In the genomic region with DNA sequence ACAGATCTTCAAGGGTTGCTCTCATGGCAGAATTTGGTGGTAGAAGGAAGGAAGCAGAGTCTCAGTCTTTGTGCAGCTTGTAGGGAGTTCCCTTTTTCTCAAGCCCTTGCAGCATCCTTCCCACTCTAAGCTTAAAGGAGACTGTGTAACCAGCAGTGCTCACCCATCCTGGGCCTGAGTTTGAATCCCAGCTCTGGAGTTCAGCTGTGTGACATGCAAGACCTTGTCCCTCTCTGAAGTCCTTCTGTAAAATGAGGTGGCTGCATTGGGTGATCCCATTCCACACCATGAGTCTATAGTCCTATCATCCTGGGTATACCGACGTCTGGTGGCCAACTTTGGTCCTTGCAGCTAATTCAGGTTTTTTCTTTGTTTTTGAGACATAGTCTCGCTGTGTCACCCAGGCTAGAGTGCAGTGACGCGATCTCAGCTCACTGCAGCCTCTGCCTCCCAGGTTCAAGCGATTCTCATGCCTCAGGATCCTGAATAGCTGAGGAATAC, we compare ENCODE assay signal across 1 cellular context.
TF ChIP-seq lines count a peak whose summit lies in the region.

No MANE protein-coding gene starts in this region.

TF ChIP-seq in HepG2, 621 proteins besides CTCF, POLR2A, EP300 and RAD21 (continued from another document):
- TF ChIP-seq, protein P1, sequence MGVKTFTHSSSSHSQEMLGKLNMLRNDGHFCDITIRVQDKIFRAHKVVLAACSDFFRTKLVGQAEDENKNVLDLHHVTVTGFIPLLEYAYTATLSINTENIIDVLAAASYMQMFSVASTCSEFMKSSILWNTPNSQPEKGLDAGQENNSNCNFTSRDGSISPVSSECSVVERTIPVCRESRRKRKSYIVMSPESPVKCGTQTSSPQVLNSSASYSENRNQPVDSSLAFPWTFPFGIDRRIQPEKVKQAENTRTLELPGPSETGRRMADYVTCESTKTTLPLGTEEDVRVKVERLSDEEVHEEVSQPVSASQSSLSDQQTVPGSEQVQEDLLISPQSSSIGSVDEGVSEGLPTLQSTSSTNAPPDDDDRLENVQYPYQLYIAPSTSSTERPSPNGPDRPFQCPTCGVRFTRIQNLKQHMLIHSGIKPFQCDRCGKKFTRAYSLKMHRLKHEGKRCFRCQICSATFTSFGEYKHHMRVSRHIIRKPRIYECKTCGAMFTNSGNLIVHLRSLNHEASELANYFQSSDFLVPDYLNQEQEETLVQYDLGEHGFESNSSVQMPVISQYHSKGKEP (CRISPR knock-in tag; IDR thresholded peaks at IDR 0.05) = no peak
- peak; percentile 22; the same call in 1 of the 2 replicates for TF ChIP-seq FOSL2 (CRISPR knock-in tag; IDR thresholded peaks at IDR 0.05)
- no peak for TF ChIP-seq ZFYVE20 (CRISPR knock-in tag; IDR thresholded peaks at IDR 0.05; ENCODE audit: borderline replicate concordance, low read depth)
- TF ChIP-seq ZFP41 (CRISPR knock-in tag; IDR thresholded peaks at IDR 0.05; ENCODE audit: borderline replicate concordance) = no peak
- TF ChIP-seq ZNF33B (CRISPR knock-in tag; IDR thresholded peaks at IDR 0.05) = no peak
- peak; percentile 93 for TF ChIP-seq STAG1 (CRISPR knock-in tag; IDR thresholded peaks at IDR 0.05)
- TF ChIP-seq SMC3 (IDR thresholded peaks at IDR 0.05; ENCODE audit: low read length) = peak; percentile 95
- TF ChIP-seq, protein P2, sequence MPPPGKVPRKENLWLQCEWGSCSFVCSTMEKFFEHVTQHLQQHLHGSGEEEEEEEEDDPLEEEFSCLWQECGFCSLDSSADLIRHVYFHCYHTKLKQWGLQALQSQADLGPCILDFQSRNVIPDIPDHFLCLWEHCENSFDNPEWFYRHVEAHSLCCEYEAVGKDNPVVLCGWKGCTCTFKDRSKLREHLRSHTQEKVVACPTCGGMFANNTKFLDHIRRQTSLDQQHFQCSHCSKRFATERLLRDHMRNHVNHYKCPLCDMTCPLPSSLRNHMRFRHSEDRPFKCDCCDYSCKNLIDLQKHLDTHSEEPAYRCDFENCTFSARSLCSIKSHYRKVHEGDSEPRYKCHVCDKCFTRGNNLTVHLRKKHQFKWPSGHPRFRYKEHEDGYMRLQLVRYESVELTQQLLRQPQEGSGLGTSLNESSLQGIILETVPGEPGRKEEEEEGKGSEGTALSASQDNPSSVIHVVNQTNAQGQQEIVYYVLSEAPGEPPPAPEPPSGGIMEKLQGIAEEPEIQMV (CRISPR knock-in tag; IDR thresholded peaks at IDR 0.05; ENCODE audit: low read depth) = no peak
- 0 out of 2 replicates have a peak, but pooled peaks have one; percentile 24 for TF ChIP-seq ZNF572 (CRISPR knock-in tag; IDR thresholded peaks at IDR 0.05)
- TF ChIP-seq, protein P3, sequence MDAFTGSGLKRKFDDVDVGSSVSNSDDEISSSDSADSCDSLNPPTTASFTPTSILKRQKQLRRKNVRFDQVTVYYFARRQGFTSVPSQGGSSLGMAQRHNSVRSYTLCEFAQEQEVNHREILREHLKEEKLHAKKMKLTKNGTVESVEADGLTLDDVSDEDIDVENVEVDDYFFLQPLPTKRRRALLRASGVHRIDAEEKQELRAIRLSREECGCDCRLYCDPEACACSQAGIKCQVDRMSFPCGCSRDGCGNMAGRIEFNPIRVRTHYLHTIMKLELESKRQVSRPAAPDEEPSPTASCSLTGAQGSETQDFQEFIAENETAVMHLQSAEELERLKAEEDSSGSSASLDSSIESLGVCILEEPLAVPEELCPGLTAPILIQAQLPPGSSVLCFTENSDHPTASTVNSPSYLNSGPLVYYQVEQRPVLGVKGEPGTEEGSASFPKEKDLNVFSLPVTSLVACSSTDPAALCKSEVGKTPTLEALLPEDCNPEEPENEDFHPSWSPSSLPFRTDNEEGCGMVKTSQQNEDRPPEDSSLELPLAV (CRISPR knock-in tag; conservative IDR thresholded peaks at IDR 0.05; ENCODE audit: low read depth) = no peak
- no peak for TF ChIP-seq KLF12 (CRISPR knock-in tag; IDR thresholded peaks at IDR 0.05; ENCODE audit: borderline replicate concordance)
- no peak for TF ChIP-seq KDM2A (CRISPR knock-in tag; IDR thresholded peaks at IDR 0.05; ENCODE audit: borderline replicate concordance, low read depth)
- TF ChIP-seq, protein P4, sequence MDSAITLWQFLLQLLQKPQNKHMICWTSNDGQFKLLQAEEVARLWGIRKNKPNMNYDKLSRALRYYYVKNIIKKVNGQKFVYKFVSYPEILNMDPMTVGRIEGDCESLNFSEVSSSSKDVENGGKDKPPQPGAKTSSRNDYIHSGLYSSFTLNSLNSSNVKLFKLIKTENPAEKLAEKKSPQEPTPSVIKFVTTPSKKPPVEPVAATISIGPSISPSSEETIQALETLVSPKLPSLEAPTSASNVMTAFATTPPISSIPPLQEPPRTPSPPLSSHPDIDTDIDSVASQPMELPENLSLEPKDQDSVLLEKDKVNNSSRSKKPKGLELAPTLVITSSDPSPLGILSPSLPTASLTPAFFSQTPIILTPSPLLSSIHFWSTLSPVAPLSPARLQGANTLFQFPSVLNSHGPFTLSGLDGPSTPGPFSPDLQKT (CRISPR knock-in tag; IDR thresholded peaks at IDR 0.05; ENCODE audit: borderline replicate concordance) = no peak
- TF ChIP-seq NPAS2 (CRISPR knock-in tag; IDR thresholded peaks at IDR 0.05; ENCODE audit: borderline replicate concordance) = no peak
- no peak for TF ChIP-seq MYNN (CRISPR knock-in tag; IDR thresholded peaks at IDR 0.05; ENCODE audit: low read depth)
- no peak for TF ChIP-seq ZNF3 (CRISPR knock-in tag; IDR thresholded peaks at IDR 0.05)
- TF ChIP-seq ZNF773 (CRISPR knock-in tag; IDR thresholded peaks at IDR 0.05; ENCODE audit: borderline replicate concordance) = no peak
- TF ChIP-seq ZNF263 (CRISPR knock-in tag; IDR thresholded peaks at IDR 0.05) = peak; percentile 47; the same call in 1 of the 2 replicates
- TF ChIP-seq, protein P5, sequence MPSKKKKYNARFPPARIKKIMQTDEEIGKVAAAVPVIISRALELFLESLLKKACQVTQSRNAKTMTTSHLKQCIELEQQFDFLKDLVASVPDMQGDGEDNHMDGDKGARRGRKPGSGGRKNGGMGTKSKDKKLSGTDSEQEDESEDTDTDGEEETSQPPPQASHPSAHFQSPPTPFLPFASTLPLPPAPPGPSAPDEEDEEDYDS (CRISPR knock-in tag; IDR thresholded peaks at IDR 0.05) = no peak
